ENCODE assay signal across 1 cellular context in the genomic region with DNA sequence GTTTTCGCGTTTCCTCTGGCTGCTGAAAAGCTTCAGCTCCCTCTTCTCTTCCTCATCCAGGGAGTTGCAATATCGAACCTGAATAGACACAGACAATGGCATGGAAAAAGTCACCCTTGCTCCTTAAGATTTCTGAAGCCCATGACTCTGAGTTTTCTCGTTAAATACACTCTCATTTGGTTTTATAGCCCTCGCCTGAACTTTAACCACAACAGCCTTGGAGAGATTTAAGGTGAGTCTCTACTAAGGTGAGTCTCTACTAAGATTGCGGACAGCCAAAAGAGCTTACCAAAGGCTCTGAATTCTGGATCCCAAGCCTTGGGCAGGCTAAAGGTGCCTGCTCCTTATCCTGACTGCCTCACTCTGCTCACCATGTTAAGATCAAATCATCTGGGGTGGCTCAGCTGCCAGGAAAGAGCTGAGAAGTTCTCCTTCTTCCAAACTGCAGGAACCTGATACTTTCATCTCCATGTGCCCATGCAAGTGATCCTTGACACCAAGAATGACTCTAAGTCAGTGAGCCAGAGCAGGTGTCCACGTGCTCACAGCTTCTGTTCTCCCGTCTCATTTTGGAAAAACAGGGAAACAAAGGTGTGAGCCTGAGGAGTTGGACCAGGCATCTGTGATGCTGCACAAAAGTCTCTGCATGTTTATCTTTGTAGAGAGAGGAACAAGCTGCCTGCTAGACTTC.
TF ChIP-seq lines count a peak whose summit lies in the region.

No MANE protein-coding gene starts in this region.

TF ChIP-seq in H1, 55 proteins besides CTCF, POLR2A, EP300 and RAD21 (continued from another document):
- TF ChIP-seq, protein P1, sequence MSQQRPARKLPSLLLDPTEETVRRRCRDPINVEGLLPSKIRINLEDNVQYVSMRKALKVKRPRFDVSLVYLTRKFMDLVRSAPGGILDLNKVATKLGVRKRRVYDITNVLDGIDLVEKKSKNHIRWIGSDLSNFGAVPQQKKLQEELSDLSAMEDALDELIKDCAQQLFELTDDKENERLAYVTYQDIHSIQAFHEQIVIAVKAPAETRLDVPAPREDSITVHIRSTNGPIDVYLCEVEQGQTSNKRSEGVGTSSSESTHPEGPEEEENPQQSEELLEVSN (IDR thresholded peaks at IDR 0.05): no peak
- TF ChIP-seq SIX5 (IDR thresholded peaks at IDR 0.05; ENCODE audit: low read depth, low read length): no peak
- no peak for TF ChIP-seq HDAC6 (IDR thresholded peaks at IDR 0.05; ENCODE audit: low read depth, low read length)
TF ChIP-seq in H1: peak in this region for 0.
